In the genomic region with DNA sequence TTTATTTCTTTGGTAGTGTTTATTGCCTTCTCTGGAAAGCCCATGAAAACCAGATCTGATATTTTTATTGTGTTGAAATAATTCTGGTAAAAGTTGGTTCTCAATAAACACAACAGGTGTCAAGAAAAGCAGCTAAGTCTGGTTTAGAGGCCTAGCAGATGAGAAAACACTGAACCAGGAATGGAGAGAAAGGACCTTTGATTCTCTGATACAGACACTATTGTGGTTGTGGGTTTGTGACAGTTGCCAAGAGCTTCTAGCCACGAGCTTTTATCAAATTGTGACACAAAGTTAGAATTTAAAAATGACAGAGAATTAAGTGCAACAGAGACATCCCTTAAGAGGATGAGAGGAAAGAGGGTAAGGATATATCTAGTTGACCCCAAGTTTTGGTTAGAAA, we compare ENCODE assay signal across 25 cellular contexts. TPM values are rescaled to one million over a fixed set of nuclear protein-coding genes. Genes with fewer than 3 reads are reported as not detected.
DNase-seq lines count a peak whose midpoint lies in the region; ATAC-seq and TF ChIP-seq lines count a peak whose summit lies in the region.
"Had no signal": no experiment of that assay in that cellular context is flagged by ENCODE, and none has a peak within 500 bp of the region (broad histone marks: within the 10 kb centered on the region; RNA-seq: fewer than 3 reads in every experiment).

No MANE protein-coding gene starts in this region.

- no peak overlapping the region for H3K4me3 Mint-ChIP-seq in stimulated activated naive CD8-positive, alpha-beta T cell treated with anti-CD3 and anti-CD28 coated beads, Interleukin-15, amount 100 ng/mL, for 72 hours
- H3K4me3 Mint-ChIP-seq: CD4-positive, alpha-beta memory T cell had no signal

- H3K27ac ChIP-seq in OCI-LY7 (ENCODE audit: low read depth, low read length, poor library complexity, severe bottlenecking) = no peak overlapping the region
- H3K27ac ChIP-seq: GM23248, PC-9, SJCRH30 had no signal

- no peak for TF ChIP-seq CTCF in OCI-LY7 (conservative IDR thresholded peaks at IDR 0.05; ENCODE audit: low read length)

- no peak overlapping the region for H3K4me2 ChIP-seq in OCI-LY7 (ENCODE audit: low read length)
- H3K4me2 ChIP-seq: PC-9 had no signal

- no peaks in the 10 kb centered on the region for H3K36me3 ChIP-seq in HAP-1 (replicated peaks)
- H3K36me3 ChIP-seq in OCI-LY7 (ENCODE audit: insufficient read depth, low read length) = no peaks in the 10 kb centered on the region
- H3K36me3 ChIP-seq: SJCRH30 had no signal

- in situ Hi-C loops in HAP-1 (cut with MboI; ENCODE audit: low sequenced_read_pairs) = no loop called here

- peak; percentile 26 for ATAC-seq in stimulated activated naive CD8-positive, alpha-beta T cell treated with anti-CD3 and anti-CD28 coated beads, Interleukin-15, amount 100 ng/mL, for 72 hours
- ATAC-seq in stimulated activated naive CD8-positive, alpha-beta T cell treated with anti-CD3 and anti-CD28 coated beads, Interleukin-15, Interleukin-2, amounts not matched to agents 100 U/mL and 50 U/mL, for 24 hours = no peak
- peak; percentile 18 for ATAC-seq in HG03432 (IDR thresholded peaks at IDR 0.05; ENCODE audit: unreplicated experiment)
- ATAC-seq: Right ventricle myocardium inferior, SK-N-SH treated with all-trans-retinoic acid at 6 μM for 48 hours had no signal

- no peaks in the 10 kb centered on the region for H3K9me3 ChIP-seq in HAP-1
- no peaks in the 10 kb centered on the region for H3K9me3 ChIP-seq in OCI-LY7 (ENCODE audit: low read length)
- H3K9me3 ChIP-seq: SJCRH30 had no signal

- intact Hi-C loops in OCI-LY7 (cut with micrococcal nuclease; ENCODE audit: unreplicated experiment) = no loop called here

- no peaks in the 10 kb centered on the region for H3K79me2 ChIP-seq in OCI-LY7 (ENCODE audit: insufficient read depth, low read depth, low read length)

- H3K27me3 ChIP-seq in HAP-1 (ENCODE audit: low read depth) = no peaks in the 10 kb centered on the region
- H3K27me3 ChIP-seq: SJCRH30 had no signal

- no TSS peak for BruUV-seq in OCI-LY7 (replicated peaks; lab: Mats Ljungman, UMichigan)

- CTCF ChIA-PET in OCI-LY7 (lab: Charles Lee; ENCODE audit: unreplicated experiment) = no interaction called here

- peaks cover 0 to 4% of the 10 kb centered on the region in 2 donors for H3K9me3 Mint-ChIP-seq in stimulated activated naive CD8-positive, alpha-beta T cell treated with anti-CD3 and anti-CD28 coated beads, Interleukin-15, amount 100 ng/mL, for 72 hours
- H3K9me3 Mint-ChIP-seq: CD4-positive, alpha-beta memory T cell had no signal

- peaks cover 6% of the 10 kb centered on the region for H3K4me1 Mint-ChIP-seq in stimulated activated naive CD8-positive, alpha-beta T cell treated with anti-CD3 and anti-CD28 coated beads, Interleukin-15, amount 100 ng/mL, for 72 hours
- H3K4me1 Mint-ChIP-seq: CD4-positive, alpha-beta memory T cell had no signal

- no peak overlapping the region for H3K27ac Mint-ChIP-seq in stimulated activated naive CD8-positive, alpha-beta T cell treated with anti-CD3 and anti-CD28 coated beads, Interleukin-15, amount 100 ng/mL, for 72 hours
- H3K27ac Mint-ChIP-seq: CD4-positive, alpha-beta memory T cell had no signal

- POLR2A ChIA-PET in OCI-LY7 (lab: Charles Lee) = interaction anchor here (0.7 to 0.8 kb wide), 2 partner anchors 11 kb away, joined by 3 read pairs; no protein-coding TSS in a partner anchor

- no peaks in the 10 kb centered on the region for H3K27me3 Mint-ChIP-seq in stimulated activated naive CD8-positive, alpha-beta T cell treated with anti-CD3 and anti-CD28 coated beads, Interleukin-15, amount 100 ng/mL, for 72 hours

- DNase-seq in stimulated activated naive CD8-positive, alpha-beta T cell treated with anti-CD3 and anti-CD28 coated beads, Interleukin-15, amount 100 ng/mL, for 72 hours = no peak
- no peak for DNase-seq in stimulated activated naive CD8-positive, alpha-beta T cell treated with anti-CD3 and anti-CD28 coated beads, Interleukin-15, Interleukin-2, amounts not matched to agents 100 U/mL and 50 U/mL, for 24 hours
- DNase-seq in OCI-M1 (lab: John Stamatoyannopoulos, UW) (peak; percentile 34), HAP-1 (ENCODE audit: low spot score in 2 of 2) (no peak), OCI-LY7 (ENCODE audit: low spot score) (no peak), putamen (ENCODE audit: low spot score) (no peak)
- DNase-seq in NK-92 treated with Interleukin-12 subunit alpha and Interleukin-12 subunit beta, amount 100 ng/mL, for 24 hours (lab: John Stamatoyannopoulos, UW) = no peak
- DNase-seq: C1 segment of cervical spinal cord; CD4-positive, alpha-beta memory T cell; DMS79; GF-D8; GM23248; H7; KG1; NCI-H1092; NCI-H1417 treated with DMSO at 0.1 percent for 48 hours; NCI-H2171; NCI-H345; NCI-H510A treated with DMSO at 0.1 percent for 48 hours; PC-9; SJCRH30 had no signal

- no peaks in the 10 kb centered on the region for H3K9me2 ChIP-seq in OCI-LY7 (ENCODE audit: insufficient read depth, low read length)

- H4K20me1 ChIP-seq in OCI-LY7 (ENCODE audit: insufficient read depth, low read length) = no peaks in the 10 kb centered on the region

- H3K4me3 ChIP-seq in HAP-1 (no peak overlapping the region), OCI-LY7 (ENCODE audit: low read depth, low read length, poor library complexity, severe bottlenecking) (no peak overlapping the region)
- H3K4me3 ChIP-seq: GM23248, PC-9, SJCRH30 had no signal

- no peak overlapping the region for H2AFZ ChIP-seq in OCI-LY7 (ENCODE audit: low read length)
- H2AFZ ChIP-seq: GM23248, PC-9 had no signal

- no peaks in the 10 kb centered on the region for H3K4me1 ChIP-seq in HAP-1
- H3K4me1 ChIP-seq in OCI-LY7 (ENCODE audit: insufficient read depth, low read length, poor library complexity, severe bottlenecking) = no peaks in the 10 kb centered on the region
- H3K4me1 ChIP-seq: SJCRH30 had no signal

RNA-seq across cellular contexts. Expression of gene DDIT4L, which starts 42.6 kb away (rescaled TPM):
- 0.06 TPM in 1 of 2 replicates, not detected in the other for total RNA-seq in OCI-LY7 (2014; rRNA removed; shearing (Covaris generic))
- total RNA-seq in OCI-LY7 (2022) = not detected in 2 replicates
- total RNA-seq: CD4-positive, alpha-beta memory T cell; RPMI7951 had no signal
